Comparison of ENCODE assay signal across 8 cellular contexts in the genomic region with DNA sequence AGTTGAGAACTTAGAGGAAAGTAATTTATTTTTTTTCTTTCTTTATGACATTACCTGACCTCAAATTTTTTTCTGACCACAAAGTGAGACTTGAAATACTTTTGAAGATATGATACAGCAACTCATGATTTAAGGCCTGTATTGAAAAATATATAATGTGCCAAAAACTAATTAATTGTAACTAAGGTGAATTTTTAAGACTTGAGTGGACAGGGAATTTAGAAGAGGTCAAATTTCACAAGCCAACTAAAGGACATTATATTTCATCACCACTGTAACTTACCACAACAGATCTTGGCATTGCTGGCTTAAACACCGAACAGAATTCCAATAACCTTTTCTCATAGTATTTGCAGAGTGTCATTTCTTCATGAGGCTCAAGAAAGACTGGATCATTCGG.
A peak's percentile ranks its signal among the peaks of the same experiment; 100 is the strongest.
DNase-seq lines count a peak whose midpoint lies in the region.

No MANE protein-coding gene starts in this region.

- no peaks in the 10 kb centered on the region for H3K9me3 ChIP-seq in neuron (ENCODE audit: low read length)

- H3K27me3 Mint-ChIP-seq in dendritic cell treated with granulocyte-macrophage colony-stimulating factor and Interleukin-4, amounts not matched to agents 40 ng/mL and 50 ng/mL, for 4 days, result peaks cover 3% of the 10 kb centered on the region

- no peaks in the 10 kb centered on the region for H3K9me3 Mint-ChIP-seq in dendritic cell treated with granulocyte-macrophage colony-stimulating factor and Interleukin-4, amounts not matched to agents 40 ng/mL and 50 ng/mL, for 4 days

- peak overlapping the region; percentile 28 for H3K27ac Mint-ChIP-seq in dendritic cell treated with granulocyte-macrophage colony-stimulating factor and Interleukin-4, amounts not matched to agents 40 ng/mL and 50 ng/mL, for 4 days

- intact Hi-C loops in dendritic cell treated with granulocyte-macrophage colony-stimulating factor and Interleukin-4, amounts not matched to agents 40 ng/mL and 50 ng/mL, for 4 days (cut with micrococcal nuclease), result loop anchor here (5.0 kb wide), 3 partner anchors 144 to 439 kb away; a partner anchor contains a TSS

- peak overlapping the region; percentile 53 for H3K4me3 Mint-ChIP-seq in dendritic cell treated with granulocyte-macrophage colony-stimulating factor and Interleukin-4, amounts not matched to agents 40 ng/mL and 50 ng/mL, for 4 days

- H3K4me1 Mint-ChIP-seq in dendritic cell treated with granulocyte-macrophage colony-stimulating factor and Interleukin-4, amounts not matched to agents 40 ng/mL and 50 ng/mL, for 4 days (ENCODE audit: low read depth), result peaks cover 53% of the 10 kb centered on the region

- peak overlapping the region; percentile 15 for H3K4me3 ChIP-seq in neuron (ENCODE audit: low read length)

- H3K4me1 ChIP-seq in neuron (ENCODE audit: insufficient read depth, low read length), result peaks cover 13% of the 10 kb centered on the region

- DNase-seq in EH (ENCODE audit: low read depth) (peak; percentile 91), NCI-H226 (peak; percentile 22), middle frontal gyrus (ENCODE audit: extremely low spot score, low spot score) (no peak), OCI-M1 (lab: John Stamatoyannopoulos, UW) (no peak), NCI-H2227 (lab: John Stamatoyannopoulos, UW; ENCODE audit: unreplicated experiment) (no peak), AML-193 (lab: John Stamatoyannopoulos, UW) (no peak)

- peaks cover 67% of the 10 kb centered on the region for H3K36me3 Mint-ChIP-seq in dendritic cell treated with granulocyte-macrophage colony-stimulating factor and Interleukin-4, amounts not matched to agents 40 ng/mL and 50 ng/mL, for 4 days (ENCODE audit: low read depth)

- no peaks in the 10 kb centered on the region for H3K27me3 ChIP-seq in neuron (ENCODE audit: insufficient read depth, low read length)

- no peak overlapping the region for H2AFZ ChIP-seq in neuron (ENCODE audit: low read depth, low read length)

- H3K36me3 ChIP-seq in neuron (ENCODE audit: insufficient read depth, low read length), result peaks cover 43% of the 10 kb centered on the region

Comparison
In these comparisons a context has a peak if more than half of its experiments do, and no peak if none do; other contexts are left out.
1. DNase-seq: peak in EH (single experiment) and NCI-H226 (single experiment); none in middle frontal gyrus (single experiment), OCI-M1 (single experiment), NCI-H2227 (single experiment) and AML-193 (0 of 2).